In genomic region chr1:31789259-31790065, GRCh38 we compare ENCODE assay signal across 8 cellular contexts. TPM values are rescaled to one million over a fixed set of nuclear protein-coding genes. Genes with fewer than 3 reads are reported as not detected.
A peak's percentile ranks its signal among the peaks of the same experiment; 100 is the strongest.
DNase-seq lines count a peak whose midpoint lies in the region; ATAC-seq and TF ChIP-seq lines count a peak whose summit lies in the region.

No MANE protein-coding gene starts in this region.

- WGBS in heart right ventricle, 2 donors = 14 to 17% methylated on average over 26 of the region's 26 CpGs
- WGBS in tibial nerve, 2 donors = 9 to 26% methylated on average over 11 to 18 of the region's 26 CpGs

- no peak for TF ChIP-seq EP300 in tibial nerve (IDR thresholded peaks at IDR 0.05)

- CTCF ChIA-PET in HEK293 (lab: Yijun Ruan, JAX) = interaction anchor here (0.5 to 5.4 kb wide), 48 partner anchors 10 to 805 kb away, joined by 3 to 99 read pairs (median 4); partner anchors contain the start of genes ADGRB2 and SPOCD1

- intact Hi-C loops in heart right ventricle (cut with DNase I) = loop anchor here (1.0 to 10.0 kb wide), 18 partner anchors 27 to 275 kb away; partner anchors contain the start of gene TINAGL1 (in 1 of the 10)

- POLR2A ChIA-PET in HEK293 (lab: Yijun Ruan, JAX) = interaction anchor here (0.8 to 1.9 kb wide), 11 partner anchors 23 to 546 kb away, joined by 3 to 12 read pairs (median 4); partner anchors contain the start of genes MARCKSL1 and PEF1

- peak overlapping the region; percentile 84 for H3K9ac ChIP-seq in adipocyte (ENCODE audit: low read length)

- H3K4me3 ChIP-seq in HEK293 (ENCODE audit: low read depth, low read length) (peak overlapping the region; percentile 64), adipocyte (ENCODE audit: low read length) (peak overlapping the region; percentile 83), heart right ventricle (peak overlapping the region; percentile 41 to 93 (median 66)), tibial nerve (peak overlapping the region; percentile 57 to 73 (median 63))

- peak; percentile 93 for DNase-seq in DMS153 treated with DMSO at 0.1 percent for 48 hours (lab: John Stamatoyannopoulos, UW; ENCODE audit: unreplicated experiment)
- DNase-seq in NCI-H1105 treated with DMSO at 0.1 percent for 48 hours (lab: John Stamatoyannopoulos, UW) = peak; percentile 65
- DNase-seq in SW480 (ENCODE audit: low spot score) = peak; percentile 76
- DNase-seq in adipocyte (ENCODE audit: low read depth) = peak; percentile 98
- DNase-seq in heart right ventricle = peak; percentile 95 to 97
- peak; percentile 95 for DNase-seq in pons (ENCODE audit: low spot score)
- peak; percentile 96 to 100 for DNase-seq in tibial nerve (ENCODE audit: low spot score in 2 of 2)

- H3K9me3 ChIP-seq in HEK293 (ENCODE audit: control insufficient read depth, insufficient read depth, low read depth, low read length) = no peaks in the 10 kb centered on the region
- H3K9me3 ChIP-seq in adipocyte (ENCODE audit: control insufficient read depth, low read length) = no peaks in the 10 kb centered on the region
- no peaks in the 10 kb centered on the region for H3K9me3 ChIP-seq in heart right ventricle
- H3K9me3 ChIP-seq in tibial nerve = no peaks in the 10 kb centered on the region

- TF ChIP-seq POLR2A in tibial nerve (IDR thresholded peaks at IDR 0.05) = no peak

- no peaks in the 10 kb centered on the region for H3K4me1 ChIP-seq in HEK293 (ENCODE audit: control insufficient read depth, insufficient read depth, low read length)
- peaks cover 10% of the 10 kb centered on the region for H3K4me1 ChIP-seq in adipocyte (ENCODE audit: control insufficient read depth, insufficient read depth, low read length)
- H3K4me1 ChIP-seq in heart right ventricle = peaks cover 0 to 18% (median 8%) of the 10 kb centered on the region in 9 donors
- H3K4me1 ChIP-seq in tibial nerve = peaks cover 0 to 13% (median 0%) of the 10 kb centered on the region in 4 donors

- H3K27me3 ChIP-seq in adipocyte (replicated peaks; ENCODE audit: control insufficient read depth, insufficient read depth, low read length) (no peaks in the 10 kb centered on the region), heart right ventricle (peaks cover 0 to 9% (median 0%) of the 10 kb centered on the region in 7 donors), tibial nerve (no peaks in the 10 kb centered on the region)

- H3K36me3 ChIP-seq in HEK293 (ENCODE audit: control insufficient read depth in 2 of 2, insufficient read depth in 1 of 2, low read length in 2 of 2) = no peaks in the 10 kb centered on the region
- H3K36me3 ChIP-seq in adipocyte (ENCODE audit: control insufficient read depth, insufficient read depth, low read length, severe bottlenecking) = no peaks in the 10 kb centered on the region
- H3K36me3 ChIP-seq in heart right ventricle = no peaks in the 10 kb centered on the region
- no peaks in the 10 kb centered on the region for H3K36me3 ChIP-seq in tibial nerve

- H3K27ac ChIP-seq in HEK293 (ENCODE audit: extremely low read depth, low read depth, low read length) (no peak overlapping the region), heart right ventricle (peak overlapping the region in 6 of 10 donors; percentile 58 to 90 (median 82)), tibial nerve (peak overlapping the region; percentile 72 to 93 (median 86))

- peak; percentile 98 for TF ChIP-seq CTCF in HEK293 (tag by site-specific recombination; IDR thresholded peaks at IDR 0.05)
- peak; percentile 81 to 89 (median 87) for TF ChIP-seq CTCF in heart right ventricle (IDR thresholded peaks at IDR 0.05)
- peak; percentile 96 to 98 (median 97) for TF ChIP-seq CTCF in tibial nerve (IDR thresholded peaks at IDR 0.05)

- peak; percentile 86 to 95 (median 92) for ATAC-seq in heart right ventricle

TF ChIP-seq in HEK293, 187 proteins besides CTCF, POLR2A, EP300 and RAD21 (continues in another document):
- no peak for TF ChIP-seq ZNF133 (tag by site-specific recombination; IDR thresholded peaks at IDR 0.05)
- TF ChIP-seq ZFHX2 (tag by site-specific recombination; conservative IDR thresholded peaks at IDR 0.05) = peak; percentile 30; the same call in 1 of the 2 replicates
- no peak for TF ChIP-seq ZSCAN16 (tag by site-specific recombination; IDR thresholded peaks at IDR 0.05)
- no peak for TF ChIP-seq INSM2 (tag by site-specific recombination; IDR thresholded peaks at IDR 0.05)
- no peak for TF ChIP-seq ZNF791 (tag by site-specific recombination; IDR thresholded peaks at IDR 0.05)
- TF ChIP-seq, protein P1, sequence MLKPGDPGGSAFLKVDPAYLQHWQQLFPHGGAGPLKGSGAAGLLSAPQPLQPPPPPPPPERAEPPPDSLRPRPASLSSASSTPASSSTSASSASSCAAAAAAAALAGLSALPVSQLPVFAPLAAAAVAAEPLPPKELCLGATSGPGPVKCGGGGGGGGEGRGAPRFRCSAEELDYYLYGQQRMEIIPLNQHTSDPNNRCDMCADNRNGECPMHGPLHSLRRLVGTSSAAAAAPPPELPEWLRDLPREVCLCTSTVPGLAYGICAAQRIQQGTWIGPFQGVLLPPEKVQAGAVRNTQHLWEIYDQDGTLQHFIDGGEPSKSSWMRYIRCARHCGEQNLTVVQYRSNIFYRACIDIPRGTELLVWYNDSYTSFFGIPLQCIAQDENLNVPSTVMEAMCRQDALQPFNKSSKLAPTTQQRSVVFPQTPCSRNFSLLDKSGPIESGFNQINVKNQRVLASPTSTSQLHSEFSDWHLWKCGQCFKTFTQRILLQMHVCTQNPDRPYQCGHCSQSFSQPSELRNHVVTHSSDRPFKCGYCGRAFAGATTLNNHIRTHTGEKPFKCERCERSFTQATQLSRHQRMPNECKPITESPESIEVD (tag by site-specific recombination; IDR thresholded peaks at IDR 0.05) = no peak
- peak; percentile 69 for TF ChIP-seq GLIS2 (tag by site-specific recombination; IDR thresholded peaks at IDR 0.05)
- TF ChIP-seq ZNF114 (tag by site-specific recombination; IDR thresholded peaks at IDR 0.05) = no peak
- TF ChIP-seq ZXDB (tag by site-specific recombination; IDR thresholded peaks at IDR 0.05) = 0 out of 2 replicates have a peak, but pooled peaks have one; percentile 54
- 0 out of 2 replicates have a peak, but pooled peaks have one; percentile 37 for TF ChIP-seq ZNF501 (tag by site-specific recombination; IDR thresholded peaks at IDR 0.05)
- peak; percentile 77 for TF ChIP-seq ZBTB10 (tag by site-specific recombination; IDR thresholded peaks at IDR 0.05)
- TF ChIP-seq ZNF2 (tag by site-specific recombination; IDR thresholded peaks at IDR 0.05) = no peak
- TF ChIP-seq SP3 (tag by site-specific recombination; IDR thresholded peaks at IDR 0.05) = peak; percentile 35; the same call in 1 of the 2 replicates
- peak; percentile 49; the same call in 1 of the 2 replicates for TF ChIP-seq ZBTB1 (tag by site-specific recombination; IDR thresholded peaks at IDR 0.05)
- TF ChIP-seq ZNF416 (tag by site-specific recombination; IDR thresholded peaks at IDR 0.05) = no peak
- TF ChIP-seq, protein P2, sequence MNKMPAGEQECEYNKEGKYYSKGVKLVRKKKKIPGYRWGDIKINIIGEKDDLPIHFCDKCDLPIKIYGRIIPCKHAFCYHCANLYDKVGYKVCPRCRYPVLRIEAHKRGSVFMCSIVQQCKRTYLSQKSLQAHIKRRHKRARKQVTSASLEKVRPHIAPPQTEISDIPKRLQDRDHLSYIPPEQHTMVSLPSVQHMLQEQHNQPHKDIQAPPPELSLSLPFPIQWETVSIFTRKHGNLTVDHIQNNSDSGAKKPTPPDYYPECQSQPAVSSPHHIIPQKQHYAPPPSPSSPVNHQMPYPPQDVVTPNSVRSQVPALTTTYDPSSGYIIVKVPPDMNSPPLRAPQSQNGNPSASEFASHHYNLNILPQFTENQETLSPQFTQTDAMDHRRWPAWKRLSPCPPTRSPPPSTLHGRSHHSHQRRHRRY (tag by site-specific recombination; IDR thresholded peaks at IDR 0.05) = no peak
- peak; percentile 46; the same call in 1 of the 2 replicates for TF ChIP-seq GLIS1 (tag by site-specific recombination; IDR thresholded peaks at IDR 0.05)

RNA-seq across cellular contexts. Expression of gene ADGRB2, which starts 25.3 kb away (rescaled TPM):
- total RNA-seq in heart right ventricle (10 to 100 TPM in 2 of 10 donors, 1 to 10 TPM in 8; 4.4 to 14.9 (median 8.6) TPM), tibial nerve (10 to 100 TPM in 1 of 4 donors, 1 to 10 TPM in 3; 1.6 to 10.5 (median 4.1) TPM)
- 10 to 100 TPM in 1 of 2 donors, under 1 TPM in 1; 0.91 to 17.9 TPM for polyA plus RNA-seq in heart right ventricle

RNA-seq across cellular contexts. Expression of gene SPOCD1, which starts 26.4 kb away (rescaled TPM):
- total RNA-seq in heart right ventricle = 1 to 10 TPM in 1 of 10 donors, under 1 TPM in 2, not detected in 7; 0.12 to 1.2 (median 0.65) TPM
- polyA plus RNA-seq in heart right ventricle = under 1 TPM in 1 of 2 donors, not detected in 1; 0.17 TPM
- total RNA-seq in tibial nerve = 10 to 100 TPM in 1 of 4 donors, under 1 TPM in 2, not detected in 1; 0.42 to 14.1 (median 0.66) TPM
